Comparison of ENCODE assay signal across 8 cellular contexts in genomic region chr15:60591491-60592385, GRCh38.
A peak's percentile ranks its signal among the peaks of the same experiment; 100 is the strongest.
DNase-seq lines count a peak whose midpoint lies in the region; ATAC-seq, FAIRE-seq and TF ChIP-seq lines count a peak whose summit lies in the region.

No MANE protein-coding gene starts in this region.

- H3K4me3 Mint-ChIP-seq in stimulated activated memory B cell treated with anti-CD40 and anti-IgM and Interleukin-4, amounts not matched to agents 10 μg/mL and 1 μg/mL and 100 μg/mL, for 72 hours, result peak overlapping the region; percentile 80

- H3K27me3 ChIP-seq in BLaER1 (peaks cover 54% of the 10 kb centered on the region), HepG2 (ENCODE audit: control insufficient read depth in 1 of 2, insufficient read depth in 2 of 2, low read length in 2 of 2) (peaks cover 0 to 8% of the 10 kb centered on the region in 2 experiments; a peak in 1 of 5 replicates)

- in situ Hi-C loops in HepG2 (cut with HindIII; ENCODE audit: extremely low pct_ligation_motif_present, low pct_unique_long_range_greater_than_20kb), result no loop called here

- peak overlapping the region; percentile 84 for H3K4me3 ChIP-seq in BLaER1
- H3K4me3 ChIP-seq in choroid plexus epithelial cell (ENCODE audit: low read depth, low read length), result peak overlapping the region; percentile 66
- H3K4me3 ChIP-seq in HepG2 (replicated peaks in 1 of 3; ENCODE audit: insufficient read depth in 1 of 3, low read depth in 2 of 3, low read length in 3 of 3), result peak overlapping the region; percentile 86 to 98 (median 90)

- no TSS peak for BruUV-seq in HepG2 (replicated peaks; lab: Mats Ljungman, UMichigan)

- H3K4me1 Mint-ChIP-seq in stimulated activated memory B cell treated with anti-CD40 and anti-IgM and Interleukin-4, amounts not matched to agents 10 μg/mL and 1 μg/mL and 100 μg/mL, for 72 hours, result peaks cover 15% of the 10 kb centered on the region

- CTCF ChIA-PET in HepG2 (lab: Yijun Ruan, JAX; ENCODE audit: low intra/inter-chr PET ratio, low total read pairs), result no interaction called here

- no peak for FAIRE-seq in HepG2 (lab: Jason Lieb, UNC)

- peaks cover 10% of the 10 kb centered on the region for H3K27me3 Mint-ChIP-seq in stimulated activated memory B cell treated with anti-CD40 and anti-IgM and Interleukin-4, amounts not matched to agents 10 μg/mL and 1 μg/mL and 100 μg/mL, for 72 hours

- ATAC-seq in GM19035 (IDR thresholded peaks at IDR 0.05; ENCODE audit: unreplicated experiment) (peak; percentile 37), HG03159 (IDR thresholded peaks at IDR 0.05; ENCODE audit: unreplicated experiment) (peak; percentile 25), HepG2 (peak; percentile 69)
- peak; percentile 61 for ATAC-seq in stimulated activated memory B cell treated with anti-CD40 and anti-IgM and Interleukin-4, amounts not matched to agents 10 μg/mL and 1 μg/mL and 100 μg/mL, for 72 hours

- peak overlapping the region; percentile 100 for H3K4me2 ChIP-seq in BLaER1
- peak overlapping the region; percentile 84 for H3K4me2 ChIP-seq in HepG2 (ENCODE audit: low read depth, low read length)

- peak; percentile 38 for DNase-seq in T-helper 9 cell
- no peak for DNase-seq in choroid plexus epithelial cell (ENCODE audit: low read depth)
- no peak for DNase-seq in HepG2 (ENCODE audit: low spot score)
- DNase-seq in UCSD-AML1 (lab: John Stamatoyannopoulos, UW; ENCODE audit: unreplicated experiment), result no peak

- H3K27ac ChIP-seq in BLaER1, result no peak overlapping the region
- H3K27ac ChIP-seq in HepG2 (ENCODE audit: extremely low read length, insufficient read depth, low read length), result peak overlapping the region; percentile 90

- H3K9ac ChIP-seq in BLaER1 (peak overlapping the region; percentile 68), HepG2 (ENCODE audit: insufficient read depth, low read depth, low read length) (peak overlapping the region; percentile 90)

- peaks cover 48% of the 10 kb centered on the region for H3K79me2 ChIP-seq in HepG2 (ENCODE audit: insufficient read depth, low read length)

- no peak for TF ChIP-seq CTCF in choroid plexus epithelial cell (conservative IDR thresholded peaks at IDR 0.05; ENCODE audit: low read depth, low read length)
- no peak for TF ChIP-seq CTCF in HepG2 (CRISPR knock-in tag; IDR thresholded peaks at IDR 0.05)

- no peak overlapping the region for H2AFZ ChIP-seq in HepG2 (ENCODE audit: low read length)

- TF ChIP-seq EP300 in HepG2 (IDR thresholded peaks at IDR 0.05; ENCODE audit: low read depth in 2 of 2, low read length in 2 of 2), result no peak
- no peak for TF ChIP-seq EP300 in HepG2 (CRISPR knock-in tag; IDR thresholded peaks at IDR 0.05; ENCODE audit: borderline replicate concordance)

- no peaks in the 10 kb centered on the region for H3K9me3 Mint-ChIP-seq in stimulated activated memory B cell treated with anti-CD40 and anti-IgM and Interleukin-4, amounts not matched to agents 10 μg/mL and 1 μg/mL and 100 μg/mL, for 72 hours

- under 1% methylated on average over 22 of the region's 112 CpGs for WGBS in HepG2 (ENCODE audit: low lambda C conversion rate)

- peaks cover 9% of the 10 kb centered on the region for H3K4me1 ChIP-seq in BLaER1
- H3K4me1 ChIP-seq in HepG2 (ENCODE audit: insufficient read depth, low read length), result peaks cover 55% of the 10 kb centered on the region

- POLR2A ChIA-PET in HepG2 (lab: Yijun Ruan, JAX), result interaction anchor here (1.0 to 2.0 kb wide), 10 partner anchors 8 to 325 kb away, joined by 3 to 12 read pairs (median 6); no protein-coding TSS in a partner anchor

- H3K36me3 ChIP-seq in BLaER1, result no peaks in the 10 kb centered on the region
- no peaks in the 10 kb centered on the region; a peak in 1 of 5 replicates for H3K36me3 ChIP-seq in HepG2 (replicated peaks in 1 of 2; ENCODE audit: control insufficient read depth in 1 of 2, insufficient read depth in 2 of 2, low read length in 2 of 2)

- TF ChIP-seq RAD21 in HepG2 (CRISPR knock-in tag; IDR thresholded peaks at IDR 0.05), result no peak; the same call in 1 of the 2 replicates

- no peaks in the 10 kb centered on the region for H3K36me3 Mint-ChIP-seq in stimulated activated memory B cell treated with anti-CD40 and anti-IgM and Interleukin-4, amounts not matched to agents 10 μg/mL and 1 μg/mL and 100 μg/mL, for 72 hours

- H3K27ac Mint-ChIP-seq in stimulated activated memory B cell treated with anti-CD40 and anti-IgM and Interleukin-4, amounts not matched to agents 10 μg/mL and 1 μg/mL and 100 μg/mL, for 72 hours, result peak overlapping the region; percentile 64

- TF ChIP-seq POLR2A in HepG2 (IDR thresholded peaks at IDR 0.05; ENCODE audit: insufficient read depth in 1 of 2, low read depth in 2 of 2, low read length in 2 of 2), result no peak; a peak in 2 of 4 replicates

- no peaks in the 10 kb centered on the region for H3K9me3 ChIP-seq in BLaER1
- no peaks in the 10 kb centered on the region for H3K9me3 ChIP-seq in HepG2 (ENCODE audit: low read length)

- peaks cover 50% of the 10 kb centered on the region for H4K20me1 ChIP-seq in BLaER1
- peaks cover 33% of the 10 kb centered on the region for H4K20me1 ChIP-seq in HepG2 (ENCODE audit: insufficient read depth, low read length)

- intact Hi-C loops in HepG2 (cut with micrococcal nuclease; ENCODE audit: unreplicated experiment), result no loop called here

TF ChIP-seq in HepG2, 621 proteins besides CTCF, POLR2A, EP300 and RAD21 (continues in another document):
- TF ChIP-seq ZNF557 (CRISPR knock-in tag; IDR thresholded peaks at IDR 0.05) (no peak), ZSCAN30 (CRISPR knock-in tag; IDR thresholded peaks at IDR 0.05) (0 out of 2 replicates have a peak, but pooled peaks have one; percentile 69), THRA (CRISPR knock-in tag; IDR thresholded peaks at IDR 0.05; ENCODE audit: borderline replicate concordance) (0 out of 2 replicates have a peak, but pooled peaks have one; percentile 4), UBTF (CRISPR knock-in tag; IDR thresholded peaks at IDR 0.05) (peak; percentile 24; the same call in 1 of the 2 replicates), ZNF644 (CRISPR knock-in tag; IDR thresholded peaks at IDR 0.05; ENCODE audit: low read depth) (no peak), ZNF446 (CRISPR knock-in tag; IDR thresholded peaks at IDR 0.05) (peak; percentile 70; the same call in 1 of the 2 replicates), PAX8 (CRISPR knock-in tag; IDR thresholded peaks at IDR 0.05; ENCODE audit: borderline replicate concordance) (peak; percentile 57; the same call in 1 of the 2 replicates), ELF4 (CRISPR knock-in tag; IDR thresholded peaks at IDR 0.05; ENCODE audit: borderline replicate concordance) (no peak), ZNF160 (CRISPR knock-in tag; IDR thresholded peaks at IDR 0.05) (0 out of 2 replicates have a peak, but pooled peaks have one; percentile 22), E2F5 (CRISPR knock-in tag; conservative IDR thresholded peaks at IDR 0.05) (no peak), TAF1 (CRISPR knock-in tag; IDR thresholded peaks at IDR 0.05) (0 out of 2 replicates have a peak, but pooled peaks have one; percentile 17)
- TF ChIP-seq, protein P1, sequence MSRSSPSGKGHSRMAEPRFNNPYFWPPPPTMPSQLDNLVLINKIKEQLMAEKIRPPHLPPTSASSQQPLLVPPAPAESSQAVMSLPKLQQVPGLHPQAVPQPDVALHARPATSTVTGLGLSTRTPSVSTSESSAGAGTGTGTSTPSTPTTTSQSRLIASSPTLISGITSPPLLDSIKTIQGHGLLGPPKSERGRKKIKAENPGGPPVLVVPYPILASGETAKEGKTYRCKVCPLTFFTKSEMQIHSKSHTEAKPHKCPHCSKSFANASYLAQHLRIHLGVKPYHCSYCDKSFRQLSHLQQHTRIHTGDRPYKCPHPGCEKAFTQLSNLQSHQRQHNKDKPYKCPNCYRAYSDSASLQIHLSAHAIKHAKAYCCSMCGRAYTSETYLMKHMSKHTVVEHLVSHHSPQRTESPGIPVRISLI (CRISPR knock-in tag; IDR thresholded peaks at IDR 0.05; ENCODE audit: borderline replicate concordance), result no peak
